ENCODE assay signal across 9 cellular contexts in genomic region chr7:99112097-99112496, GRCh38. TPM values are rescaled to one million over a fixed set of nuclear protein-coding genes. Genes with fewer than 3 reads are reported as not detected.
A peak's percentile ranks its signal among the peaks of the same experiment; 100 is the strongest.
DNase-seq lines count a peak whose midpoint lies in the region; ATAC-seq and TF ChIP-seq lines count a peak whose summit lies in the region.
"Had no signal": no experiment of that assay in that cellular context is flagged by ENCODE, and none has a peak within 500 bp of the region (broad histone marks: within the 10 kb centered on the region; RNA-seq: fewer than 3 reads in every experiment).

No MANE protein-coding gene starts in this region.

- peak overlapping the region; percentile 1 for H3K27ac Mint-ChIP-seq in activated naive CD8-positive, alpha-beta T cell treated with anti-CD3 and anti-CD28 coated beads, Interleukin-2, amount 10 ng/mL, durations not matched to agents 7 days and 5 days
- H3K27ac Mint-ChIP-seq in activated naive CD8-positive, alpha-beta T cell treated with anti-CD3 and anti-CD28 coated beads, Interleukin-2, amount 50 U/mL, for 24 hours: no peak overlapping the region
- H3K27ac Mint-ChIP-seq in neural progenitor cell: no peak overlapping the region

- peaks cover 6% of the 10 kb centered on the region for H3K9me3 Mint-ChIP-seq in activated naive CD8-positive, alpha-beta T cell treated with anti-CD3 and anti-CD28 coated beads, Interleukin-2, amount 10 ng/mL, durations not matched to agents 7 days and 5 days
- H3K9me3 Mint-ChIP-seq in activated naive CD8-positive, alpha-beta T cell treated with anti-CD3 and anti-CD28 coated beads, Interleukin-2, amount 50 U/mL, for 24 hours: peaks cover 20% of the 10 kb centered on the region
- peaks cover 36% of the 10 kb centered on the region for H3K9me3 Mint-ChIP-seq in neural progenitor cell

- H3K4me3 Mint-ChIP-seq in activated naive CD8-positive, alpha-beta T cell treated with anti-CD3 and anti-CD28 coated beads, Interleukin-2, amount 10 ng/mL, durations not matched to agents 7 days and 5 days: no peak overlapping the region
- no peak overlapping the region for H3K4me3 Mint-ChIP-seq in activated naive CD8-positive, alpha-beta T cell treated with anti-CD3 and anti-CD28 coated beads, Interleukin-2, amount 50 U/mL, for 24 hours
- no peak overlapping the region for H3K4me3 Mint-ChIP-seq in neural progenitor cell

- intact Hi-C loops in dorsolateral prefrontal cortex (cut with DNase I): no loop called here

- no peaks in the 10 kb centered on the region for H3K27me3 ChIP-seq in dorsolateral prefrontal cortex
- no peaks in the 10 kb centered on the region for H3K27me3 ChIP-seq in upper lobe of left lung
- no peaks in the 10 kb centered on the region for H3K27me3 ChIP-seq in neural progenitor cell

- H2AFZ ChIP-seq in neural progenitor cell (replicated peaks): no peak overlapping the region

- TF ChIP-seq EP300 in upper lobe of left lung (IDR thresholded peaks at IDR 0.05): no peak

- no peak for DNase-seq in activated naive CD8-positive, alpha-beta T cell treated with anti-CD3 and anti-CD28 coated beads, Interleukin-2, amount 10 ng/mL, durations not matched to agents 7 days and 5 days
- no peak for DNase-seq in activated naive CD8-positive, alpha-beta T cell treated with anti-CD3 and anti-CD28 coated beads, Interleukin-2, amount 50 U/mL, for 24 hours
- DNase-seq in dorsolateral prefrontal cortex (no peak), upper lobe of left lung (no peak), neural progenitor cell (ENCODE audit: low spot score) (no peak), NCI-H345 (lab: John Stamatoyannopoulos, UW) (no peak), NCI-H2081 treated with DMSO at 0.1 percent for 48 hours (lab: John Stamatoyannopoulos, UW) (no peak)
- DNase-seq: DND-41 had no signal

- 51 to 64% methylated on average over 2 of the region's 2 CpGs for WGBS in upper lobe of left lung, 2 donors

- H3K79me2 ChIP-seq in neural progenitor cell (ENCODE audit: low read depth): peaks cover 96% of the 10 kb centered on the region

- no peaks in the 10 kb centered on the region for H3F3A ChIP-seq in neural progenitor cell (ENCODE audit: low read depth)

- POLR2A ChIA-PET in activated naive CD8-positive, alpha-beta T cell treated with anti-CD3 and anti-CD28 coated beads, Interleukin-2, amount 10 ng/mL, durations not matched to agents 7 days and 5 days (lab: Charles Lee): no interaction called here

- no peak overlapping the region for H3K4me2 ChIP-seq in neural progenitor cell

- no peak overlapping the region for H3K9ac ChIP-seq in neural progenitor cell

- TF ChIP-seq CTCF in dorsolateral prefrontal cortex (IDR thresholded peaks at IDR 0.05 in 54 of 56, conservative IDR thresholded peaks at IDR 0.05 in 2 of 56; ENCODE audit: low read depth in 1 of 56, partially characterized antibody in 56 of 56) (no peak), upper lobe of left lung (IDR thresholded peaks at IDR 0.05) (no peak), neural progenitor cell (IDR thresholded peaks at IDR 0.05) (no peak)

- no peak for TF ChIP-seq POLR2A in upper lobe of left lung (IDR thresholded peaks at IDR 0.05)

- peaks cover 38% of the 10 kb centered on the region for H4K20me1 ChIP-seq in neural progenitor cell (ENCODE audit: low read depth)

- H3K4me3 ChIP-seq in dorsolateral prefrontal cortex (no peak overlapping the region), upper lobe of left lung (no peak overlapping the region), neural progenitor cell (no peak overlapping the region)

- ATAC-seq in activated naive CD8-positive, alpha-beta T cell treated with anti-CD3 and anti-CD28 coated beads, Interleukin-2, amount 10 ng/mL, durations not matched to agents 7 days and 5 days (ENCODE audit: low read depth): peak; percentile 63
- ATAC-seq in activated naive CD8-positive, alpha-beta T cell treated with anti-CD3 and anti-CD28 coated beads, Interleukin-2, amount 50 U/mL, for 24 hours: no peak
- ATAC-seq in HG03159 (IDR thresholded peaks at IDR 0.05; ENCODE audit: unreplicated experiment) (peak; percentile 66), upper lobe of left lung (ENCODE audit: low FRiP score in 2 of 2) (peak in 1 of 2 donors; percentile 40)

- H3K9me3 ChIP-seq in upper lobe of left lung (no peaks in the 10 kb centered on the region), neural progenitor cell (ENCODE audit: low read depth) (peaks cover 3% of the 10 kb centered on the region)

- peaks cover 13% of the 10 kb centered on the region for H3K36me3 Mint-ChIP-seq in activated naive CD8-positive, alpha-beta T cell treated with anti-CD3 and anti-CD28 coated beads, Interleukin-2, amount 10 ng/mL, durations not matched to agents 7 days and 5 days
- H3K36me3 Mint-ChIP-seq in activated naive CD8-positive, alpha-beta T cell treated with anti-CD3 and anti-CD28 coated beads, Interleukin-2, amount 50 U/mL, for 24 hours (ENCODE audit: low read depth): peaks cover 15% of the 10 kb centered on the region
- H3K36me3 Mint-ChIP-seq in neural progenitor cell: peaks cover 38% of the 10 kb centered on the region

- peaks cover 37% of the 10 kb centered on the region for H3K4me1 Mint-ChIP-seq in activated naive CD8-positive, alpha-beta T cell treated with anti-CD3 and anti-CD28 coated beads, Interleukin-2, amount 10 ng/mL, durations not matched to agents 7 days and 5 days
- H3K4me1 Mint-ChIP-seq in activated naive CD8-positive, alpha-beta T cell treated with anti-CD3 and anti-CD28 coated beads, Interleukin-2, amount 50 U/mL, for 24 hours: peaks cover 60% of the 10 kb centered on the region
- H3K4me1 Mint-ChIP-seq in neural progenitor cell: peaks cover 12% of the 10 kb centered on the region

- H3K4me1 ChIP-seq in upper lobe of left lung (peaks cover 40 to 58% (median 46%) of the 10 kb centered on the region in 4 donors), neural progenitor cell (peaks cover 13% of the 10 kb centered on the region)

- peak overlapping the region in 33 of 59 donors; percentile 3 to 97 (median 90) for H3K27ac ChIP-seq in dorsolateral prefrontal cortex
- peak overlapping the region; percentile 3 to 36 (median 17) for H3K27ac ChIP-seq in upper lobe of left lung
- H3K27ac ChIP-seq in neural progenitor cell: no peak overlapping the region

- H3K36me3 ChIP-seq in upper lobe of left lung (no peaks in the 10 kb centered on the region), neural progenitor cell (peaks cover 9% of the 10 kb centered on the region)

- H3K27me3 Mint-ChIP-seq in activated naive CD8-positive, alpha-beta T cell treated with anti-CD3 and anti-CD28 coated beads, Interleukin-2, amount 10 ng/mL, durations not matched to agents 7 days and 5 days: no peaks in the 10 kb centered on the region
- no peaks in the 10 kb centered on the region for H3K27me3 Mint-ChIP-seq in activated naive CD8-positive, alpha-beta T cell treated with anti-CD3 and anti-CD28 coated beads, Interleukin-2, amount 50 U/mL, for 24 hours
- H3K27me3 Mint-ChIP-seq in neural progenitor cell (ENCODE audit: insufficient read depth, low read depth): peaks cover 3% of the 10 kb centered on the region

RNA-seq across cellular contexts. Expression of gene SMURF1, which starts 31.8 kb away (rescaled TPM):
- 10 to 100 TPM; 15.1 to 16.2 TPM for total RNA-seq in activated naive CD8-positive, alpha-beta T cell treated with anti-CD3 and anti-CD28 coated beads, Interleukin-2, amount 10 ng/mL, durations not matched to agents 7 days and 5 days
- total RNA-seq in dorsolateral prefrontal cortex (10 to 100 TPM; 23.6 to 40.5 (median 32.4) TPM), upper lobe of left lung (10 to 100 TPM; 33.0 to 54.4 (median 45.9) TPM), neural progenitor cell (ENCODE audit: low replicate concordance) (31.0 and 34.5 TPM in 2 replicates)
